ENCODE assay signal across 11 cellular contexts in the genomic region with DNA sequence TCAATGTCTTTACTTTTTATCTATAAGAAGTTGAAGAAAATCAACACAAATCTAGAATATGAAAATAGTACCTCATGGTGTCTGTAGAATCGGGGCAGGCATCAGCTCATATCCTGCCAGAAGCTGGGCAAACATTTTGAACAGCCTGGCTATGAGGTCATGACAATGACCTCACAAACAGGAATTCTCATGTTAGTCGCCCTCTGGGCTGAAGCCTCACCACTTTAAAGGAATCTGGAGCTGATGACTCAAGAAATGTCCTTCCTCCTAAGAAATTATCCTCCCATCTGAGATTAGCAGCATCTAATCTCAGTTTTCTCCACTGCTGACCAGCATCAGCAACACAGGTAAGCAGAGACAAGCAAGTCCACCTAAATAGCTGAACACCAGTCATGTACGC. TPM values are rescaled to one million over a fixed set of nuclear protein-coding genes. Genes with fewer than 3 reads are reported as not detected.
DNase-seq lines count a peak whose midpoint lies in the region; ATAC-seq, FAIRE-seq and TF ChIP-seq lines count a peak whose summit lies in the region.
"Had no signal": no experiment of that assay in that cellular context is flagged by ENCODE, and none has a peak within 500 bp of the region (broad histone marks: within the 10 kb centered on the region; RNA-seq: fewer than 3 reads in every experiment).

No MANE protein-coding gene starts in this region.

- TF ChIP-seq EP300 in K562 (IDR thresholded peaks at IDR 0.05; ENCODE audit: low read length) = no peak

- H4K20me1 ChIP-seq in K562 (replicated peaks; ENCODE audit: control insufficient read depth, insufficient read depth, low read length) = no peaks in the 10 kb centered on the region

- no peak overlapping the region for H3K18ac ChIP-seq in mesendoderm (ENCODE audit: low read length)

- peak overlapping the region; percentile 33 for H3K27ac ChIP-seq in 22Rv1
- no peak overlapping the region for H3K27ac ChIP-seq in K562 (ENCODE audit: extremely low read depth, low read depth, low read length)
- H3K27ac ChIP-seq in mesendoderm (ENCODE audit: low read depth, low read length) = no peak overlapping the region

- peaks cover 14% of the 10 kb centered on the region for H3K4me1 Mint-ChIP-seq in stimulated activated memory B cell treated with anti-CD40 and anti-IgM and Interleukin-4, amounts not matched to agents 10 μg/mL and 1 μg/mL and 100 μg/mL, for 72 hours

- H3K9me1 ChIP-seq in K562 (ENCODE audit: control insufficient read depth, insufficient read depth, low read length) = no peaks in the 10 kb centered on the region

- H3K79me2 ChIP-seq in K562 (ENCODE audit: control insufficient read depth, insufficient read depth, low read length) = peaks cover 29% of the 10 kb centered on the region
- H3K79me2 ChIP-seq in mesendoderm (ENCODE audit: control insufficient read depth, insufficient read depth, low read length) = no peaks in the 10 kb centered on the region

- intact Hi-C loops in K562 (cut with micrococcal nuclease) = loop anchor here (10.0 kb wide), 1 partner anchor 359 kb away; a partner anchor contains a TSS

- in situ Hi-C loops in K562 (cut with MboI) = no loop called here

- TF ChIP-seq RAD21 in K562 (CRISPR knock-in tag; conservative IDR thresholded peaks at IDR 0.05 in 1 of 2, IDR thresholded peaks at IDR 0.05 in 1 of 2) = no peak

- H4K8ac ChIP-seq in mesendoderm (ENCODE audit: low read depth, low read length) = no peak overlapping the region

- no peak overlapping the region for H3K23ac ChIP-seq in mesendoderm (ENCODE audit: low read length)

- CTCF ChIA-PET in K562 (lab: Yijun Ruan, JAX; ENCODE audit: low intra/inter-chr PET ratio) = no interaction called here

- no peak for TF ChIP-seq POLR2A in K562 (conservative IDR thresholded peaks at IDR 0.05)
- no peak for TF ChIP-seq POLR2A in GM12891 (IDR thresholded peaks at IDR 0.05; ENCODE audit: low read depth, low read length)

- no peaks in the 10 kb centered on the region for H3K36me3 Mint-ChIP-seq in stimulated activated memory B cell treated with anti-CD40 and anti-IgM and Interleukin-4, amounts not matched to agents 10 μg/mL and 1 μg/mL and 100 μg/mL, for 72 hours

- H2BK120ac ChIP-seq in mesendoderm (ENCODE audit: low read depth, low read length) = no peak overlapping the region

- H3K79me1 ChIP-seq in mesendoderm (ENCODE audit: low read length) = no peaks in the 10 kb centered on the region

- H3K9me3 ChIP-seq in K562 (replicated peaks; ENCODE audit: control insufficient read depth, insufficient read depth, low read depth, low read length) = no peaks in the 10 kb centered on the region

- H2AK5ac ChIP-seq in mesendoderm (ENCODE audit: low read length) = no peak overlapping the region

- H2BK5ac ChIP-seq in mesendoderm (ENCODE audit: low read length) = no peak overlapping the region

- H3K9ac ChIP-seq in K562 (ENCODE audit: insufficient read depth in 1 of 2, low read depth in 2 of 2, low read length in 2 of 2) (no peak overlapping the region), mesendoderm (ENCODE audit: low read length) (no peak overlapping the region)

- no peak overlapping the region for H2BK15ac ChIP-seq in mesendoderm (replicated peaks; ENCODE audit: low read depth)

- DNase-seq in HCEC 1CT (peak; percentile 73), K562 (ENCODE audit: extremely low read depth in 1 of 4, low spot score in 3 of 4) (peak in 1 of 4 experiments; percentile 21), mesendoderm (peak; percentile 74), GM12891 (ENCODE audit: insufficient read length, low spot score) (no peak)
- DNase-seq: glutamatergic neuron, NCI-H1092 treated with DMSO at 0.1 percent for 48 hours, RPMI8226 had no signal

- no peaks in the 10 kb centered on the region for H3K27me3 Mint-ChIP-seq in stimulated activated memory B cell treated with anti-CD40 and anti-IgM and Interleukin-4, amounts not matched to agents 10 μg/mL and 1 μg/mL and 100 μg/mL, for 72 hours

- WGBS in K562 (ENCODE audit: insufficient coverage, low coverage, missing lambda C conversion rate) = 72% methylated on average over 3 of the region's 3 CpGs
- no CpG with 5 or more reads among the region's 3 CpGs for WGBS in mesendoderm (ENCODE audit: extremely low coverage, insufficient coverage, low lambda C conversion rate)

- no peak for FAIRE-seq in K562 (lab: Jason Lieb, UNC)
- no peak for FAIRE-seq in GM12891 (lab: Jason Lieb, UNC)

- H2AFZ ChIP-seq in K562 (ENCODE audit: low read depth, low read length) = no peak overlapping the region

- no peaks in the 10 kb centered on the region for H3K9me3 Mint-ChIP-seq in stimulated activated memory B cell treated with anti-CD40 and anti-IgM and Interleukin-4, amounts not matched to agents 10 μg/mL and 1 μg/mL and 100 μg/mL, for 72 hours

- no peak overlapping the region for H4K5ac ChIP-seq in mesendoderm (ENCODE audit: low read length)

- H3K4me3 ChIP-seq in K562 (no peak overlapping the region), mesendoderm (ENCODE audit: low read length) (no peak overlapping the region)

- no peak for TF ChIP-seq CTCF in 22Rv1 (IDR thresholded peaks at IDR 0.05)
- TF ChIP-seq CTCF in K562 (IDR thresholded peaks at IDR 0.05 in 2 of 3, conservative IDR thresholded peaks at IDR 0.05 in 1 of 3; ENCODE audit: insufficient read depth in 2 of 3, low read depth in 1 of 3, low read length in 3 of 3) = no peak

- POLR2A ChIA-PET in K562 (lab: Yijun Ruan, JAX) = interaction anchor here (1.1 kb wide), 1 partner anchor 11 kb away, joined by 4 read pairs; no protein-coding TSS in a partner anchor

- ATAC-seq in K562 (no peak), HG03520 (IDR thresholded peaks at IDR 0.05; ENCODE audit: unreplicated experiment) (no peak), GM21526 (IDR thresholded peaks at IDR 0.05; ENCODE audit: low FRiP score, unreplicated experiment) (no peak)
- ATAC-seq in stimulated activated memory B cell treated with anti-CD40 and anti-IgM and Interleukin-4, amounts not matched to agents 10 μg/mL and 1 μg/mL and 100 μg/mL, for 72 hours = no peak

- no TSS peak for BruUV-seq in K562 (replicated peaks; lab: Mats Ljungman, UMichigan)

- H3K27ac Mint-ChIP-seq in stimulated activated memory B cell treated with anti-CD40 and anti-IgM and Interleukin-4, amounts not matched to agents 10 μg/mL and 1 μg/mL and 100 μg/mL, for 72 hours = no peak overlapping the region

- H3K27me3 ChIP-seq in K562 (ENCODE audit: control insufficient read depth in 2 of 2, insufficient read depth in 2 of 2, low read length in 2 of 2) = no peaks in the 10 kb centered on the region
- H3K27me3 ChIP-seq in mesendoderm (ENCODE audit: insufficient read depth, low read length, poor library complexity) = no peaks in the 10 kb centered on the region

- H3K4me3 Mint-ChIP-seq in stimulated activated memory B cell treated with anti-CD40 and anti-IgM and Interleukin-4, amounts not matched to agents 10 μg/mL and 1 μg/mL and 100 μg/mL, for 72 hours = no peak overlapping the region

- no peak overlapping the region for H3K4me2 ChIP-seq in K562 (ENCODE audit: insufficient read depth, low read length)
- H3K4me2 ChIP-seq in mesendoderm (ENCODE audit: low read length) = no peak overlapping the region

- H3K4me1 ChIP-seq in K562 (replicated peaks in 1 of 2; ENCODE audit: control insufficient read depth in 2 of 2, insufficient read depth in 2 of 2, low read length in 2 of 2) (peaks cover 0 to 2% of the 10 kb centered on the region in 2 experiments; a peak in 4 of 5 replicates), mesendoderm (ENCODE audit: control insufficient read depth, low read depth, low read length) (peaks cover 1% of the 10 kb centered on the region)

- H3K4ac ChIP-seq in mesendoderm (ENCODE audit: low read depth, low read length) = no peak overlapping the region

- peaks cover 3% of the 10 kb centered on the region; the same call in 1 of the 3 replicates for H3K36me3 ChIP-seq in K562 (ENCODE audit: control insufficient read depth, insufficient read depth, low read length)
- no peaks in the 10 kb centered on the region for H3K36me3 ChIP-seq in mesendoderm (ENCODE audit: control insufficient read depth, insufficient read depth, low read length)

- H3K56ac ChIP-seq in mesendoderm (ENCODE audit: low read length) = no peak overlapping the region

TF ChIP-seq in K562, 482 proteins besides CTCF, POLR2A, EP300 and RAD21 (continues in another document):
- TF ChIP-seq RUNX1 (IDR thresholded peaks at IDR 0.05; ENCODE audit: low read depth) = no peak

TF ChIP-seq in GM12891, 5 proteins besides CTCF, POLR2A, EP300 and RAD21:
- TF ChIP-seq SPI1 (IDR thresholded peaks at IDR 0.05; ENCODE audit: low read depth, low read length) (no peak), POLR2AphosphoS5 (IDR thresholded peaks at IDR 0.05; ENCODE audit: low read depth, low read length) (no peak), POU2F2 (IDR thresholded peaks at IDR 0.05; ENCODE audit: low read depth, low read length) (no peak), PAX5 (IDR thresholded peaks at IDR 0.05; ENCODE audit: insufficient read depth, low read length, severe bottlenecking) (no peak), TAF1 (IDR thresholded peaks at IDR 0.05; ENCODE audit: low read depth, low read length) (no peak)

RNA-seq across cellular contexts. Expression of a gene that starts 27.1 kb away (rescaled TPM):
- total RNA-seq in K562 (2011; cell fraction: chromatin; rRNA removed; ENCODE audit: low replicate concordance) = 77.3 and 128 TPM in 2 replicates
- 38.0 and 40.8 TPM in 2 replicates for total RNA-seq in K562 (2011; cell fraction: nucleolus; rRNA removed)
- 61.1 and 81.7 TPM in 2 replicates for total RNA-seq in K562 (2011; cell fraction: nucleoplasm; rRNA removed)
- total RNA-seq in K562 (2014; rRNA removed) (19.7 and 20.1 TPM in 2 replicates), K562 (2014; rRNA removed; fragmentation: Illumina TruSeq; extraction: Trizol) (29.6 and 39.5 TPM in 2 replicates), K562 (2015; rRNA removed; fragmentation: Illumina TruSeq; extraction: Trizol) (33.3 and 33.9 TPM in 2 replicates), K562 (2021) (24.9 and 27.8 TPM in 2 replicates)
- polyA plus RNA-seq in K562 (2011; rRNA removed) (31.9 and 34.5 TPM in 2 replicates), K562 (2014; fragmentation: Illumina TruSeq; extraction: Trizol) (27.3 and 27.6 TPM in 2 replicates), K562 (2014; fragmentation: Nextera tagmentation; extraction: Ambion mirVana) (1 to 10 TPM; 5.8 to 6.1 TPM), K562 (2014; rRNA removed) (19.1 and 21.2 TPM in 2 replicates)
- 24.3 and 28.5 TPM in 2 replicates for polyA plus RNA-seq in K562 (2011; cell fraction: cytosol; rRNA removed)
- 31.9 and 33.0 TPM in 2 replicates for polyA plus RNA-seq in K562 (2011; cell fraction: nucleus; rRNA removed)
- polyA plus RNA-seq in K562 (2012) = 17.8 and 31.5 TPM in 2 replicates
- 48.7 and 54.3 TPM in 2 replicates for polyA minus RNA-seq in K562 (2011; rRNA and poly(A)+ RNA removed)
- polyA minus RNA-seq in K562 (2011; cell fraction: cytosol; rRNA and poly(A)+ RNA removed) = 16.9 and 22.4 TPM in 2 replicates
- 17.0 and 35.5 TPM in 2 replicates for polyA minus RNA-seq in K562 (2011; cell fraction: nucleus; rRNA and poly(A)+ RNA removed)
- polyA plus RNA-seq in mesendoderm (2013, experiment 1 of 2) = 32.3 TPM
- 31.8 TPM for polyA plus RNA-seq in mesendoderm (2013, experiment 2 of 2)
- 8.2 TPM for polyA plus RNA-seq in GM12891 (2012; ENCODE audit: low read depth, missing spikeins)
